ENCODE assay signal across 22 cellular contexts in the genomic region with DNA sequence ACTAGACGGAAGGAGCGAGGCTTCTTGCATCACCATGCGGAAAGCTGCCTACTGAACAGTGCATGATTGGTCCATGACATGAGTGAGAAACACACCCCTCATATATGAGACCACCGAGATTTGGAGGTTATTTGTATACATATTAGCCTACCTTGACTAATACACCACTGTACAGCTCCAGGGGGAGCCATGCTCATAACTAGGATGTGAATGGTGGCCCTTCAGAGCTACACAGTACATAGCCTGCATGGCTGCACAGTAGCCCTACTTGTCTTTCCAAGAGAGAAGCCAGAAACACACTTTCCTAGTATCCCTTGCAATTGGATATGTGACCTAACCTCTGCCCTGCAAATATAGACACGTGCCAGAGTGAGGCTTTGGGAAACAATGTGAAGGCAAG.
"Had no signal": no experiment of that assay in that cellular context is flagged by ENCODE, and none has a peak within 500 bp of the region (broad histone marks: within the 10 kb centered on the region; RNA-seq: fewer than 3 reads in every experiment).

No MANE protein-coding gene starts in this region.

- ATAC-seq: effector memory CD8-positive, alpha-beta T cell; gastroesophageal sphincter; left lung; lower lobe of right lung; pancreas; stimulated activated effector memory CD8-positive, alpha-beta T cell treated with anti-CD3 and anti-CD28 coated beads, Interleukin-12 subunit alpha, Interleukin-12 subunit beta, amount 100 ng/mL, for 72 hours; stimulated activated naive CD8-positive, alpha-beta T cell treated with anti-CD3 and anti-CD28 coated beads, Interleukin-15, Interleukin-2, amounts not matched to agents 100 U/mL and 50 U/mL, for 24 hours had no signal

- H3K9me3 ChIP-seq: esophagus squamous epithelium, gastroesophageal sphincter, left lung, lower lobe of right lung, pancreas, prostate gland, right lobe of liver, suprapubic skin, thyroid gland, uterus had no signal

- H3K4me1 ChIP-seq: esophagus squamous epithelium, gastroesophageal sphincter, left lung, lower lobe of right lung, neural progenitor cell, pancreas, prostate gland, right lobe of liver, thyroid gland, uterus had no signal

- H3K27me3 ChIP-seq: gastroesophageal sphincter, left lung, neural progenitor cell, right lobe of liver, suprapubic skin, thyroid gland, uterus had no signal

- H3K4me3 ChIP-seq: coronary artery, esophagus squamous epithelium, gastroesophageal sphincter, left lung, lower lobe of right lung, neural progenitor cell, pancreas, prostate gland, right lobe of liver, suprapubic skin, thyroid gland, uterus had no signal

- FAIRE-seq: pancreas had no signal

- H3K36me3 ChIP-seq: esophagus squamous epithelium, gastroesophageal sphincter, left lung, lower lobe of right lung, neural progenitor cell, pancreas, prostate gland, right lobe of liver, suprapubic skin, thyroid gland, uterus had no signal

- DNase-seq: effector memory CD8-positive, alpha-beta T cell; esophagus squamous epithelium; foreskin fibroblast; glutamatergic neuron; islet precursor cell; left lung; lower lobe of right lung; midbrain; nucleus accumbens; pancreas; right lobe of liver; stimulated activated CD4-positive, alpha-beta T cell treated with anti-CD3 and anti-CD28 coated beads, Interleukin-4, amount 100 ng/mL, for 1 hour; stimulated activated CD8-positive, alpha-beta memory T cell treated with anti-CD3 and anti-CD28 coated beads, Interleukin-4, amount 100 ng/mL, for 48 hours; stimulated activated naive CD8-positive, alpha-beta T cell treated with anti-CD3 and anti-CD28 coated beads, Interleukin-15, Interleukin-2, amounts not matched to agents 100 U/mL and 50 U/mL, for 24 hours; thyroid gland; uterus had no signal

- H3K27ac ChIP-seq: coronary artery, esophagus squamous epithelium, gastroesophageal sphincter, left lung, lower lobe of right lung, neural progenitor cell, pancreas, prostate gland, right lobe of liver, suprapubic skin, thyroid gland, uterus had no signal
